8 cellular contexts compared by ENCODE assay signal in genomic region chrX:107718156-107718621, GRCh38. TPM values are rescaled to one million over a fixed set of nuclear protein-coding genes. Genes with fewer than 3 reads are reported as not detected.
DNase-seq lines count a peak whose midpoint lies in the region; ATAC-seq and TF ChIP-seq lines count a peak whose summit lies in the region.

No MANE protein-coding gene starts in this region.

- intact Hi-C loops in activated CD4-positive, alpha-beta memory T cell treated with anti-CD3 and anti-CD28 coated beads for 36 hours (cut with micrococcal nuclease) = loop anchor here (1.0 to 10.0 kb wide), 4 partner anchors 90 to 1233 kb away; partner anchors contain the start of gene PRPS1

- H3K9me3 ChIP-seq in endodermal cell (ENCODE audit: control insufficient read depth, low read length) (no peaks in the 10 kb centered on the region), mesodermal cell (ENCODE audit: control insufficient read depth, low read length) (no peaks in the 10 kb centered on the region)

- no peak overlapping the region for H3K4me3 Mint-ChIP-seq in activated CD4-positive, alpha-beta memory T cell treated with anti-CD3 and anti-CD28 coated beads for 36 hours
- no peak overlapping the region for H3K4me3 Mint-ChIP-seq in endodermal cell

- H3K27me3 Mint-ChIP-seq in activated CD4-positive, alpha-beta memory T cell treated with anti-CD3 and anti-CD28 coated beads for 36 hours = no peaks in the 10 kb centered on the region
- peaks cover 48% of the 10 kb centered on the region for H3K27me3 Mint-ChIP-seq in endodermal cell (ENCODE audit: insufficient read depth)

- POLR2A ChIA-PET in activated CD4-positive, alpha-beta memory T cell treated with anti-CD3 and anti-CD28 coated beads for 36 hours (lab: Charles Lee) = interaction anchor here (8.0 kb wide), 1 partner anchor 42 kb away, joined by 253 read pairs; no protein-coding TSS in a partner anchor

- H3K27ac ChIP-seq in endodermal cell (ENCODE audit: low read depth, low read length) (no peak overlapping the region), mesodermal cell (ENCODE audit: low read depth, low read length, severe bottlenecking) (peak overlapping the region; percentile 29)

- 56 to 100% methylated on average over 1 to 3 of the region's 3 CpGs for WGBS in endodermal cell (ENCODE audit: insufficient coverage in 1 of 2, insufficient read length in 1 of 2), 2 experiments
- no CpG with 5 or more reads among the region's 3 CpGs for WGBS in mesodermal cell (ENCODE audit: insufficient coverage in 2 of 2), 2 experiments

- CTCF ChIA-PET in activated CD4-positive, alpha-beta memory T cell treated with anti-CD3 and anti-CD28 coated beads for 36 hours (lab: Charles Lee) = interaction anchor here (0.6 to 12.4 kb wide), 10 partner anchors 12 to 89 kb away, joined by 3 to 275 read pairs (median 4); partner anchors contain the start of genes NCBP2L, PRPS1 and TSC22D3

- H3K36me3 ChIP-seq in endodermal cell (ENCODE audit: control insufficient read depth, insufficient read depth, low read length) (no peaks in the 10 kb centered on the region), mesodermal cell (ENCODE audit: control insufficient read depth, insufficient read depth, low read length) (peaks cover 11% of the 10 kb centered on the region)

- H3K4me1 Mint-ChIP-seq in activated CD4-positive, alpha-beta memory T cell treated with anti-CD3 and anti-CD28 coated beads for 36 hours (ENCODE audit: low read depth) = peaks cover 35% of the 10 kb centered on the region
- H3K4me1 Mint-ChIP-seq in endodermal cell = peaks cover 15% of the 10 kb centered on the region

- peak; percentile 66 for DNase-seq in AG20443 (ENCODE audit: low spot score)
- DNase-seq in GOT3 (lab: John Stamatoyannopoulos, UW) = peak; percentile 14
- peak; percentile 54 for DNase-seq in NCI-H2227 treated with DMSO at 0.1 percent for 48 hours (lab: John Stamatoyannopoulos, UW)
- peak; percentile 75 for DNase-seq in activated CD4-positive, alpha-beta memory T cell treated with anti-CD3 and anti-CD28 coated beads for 36 hours
- peak; percentile 95 for DNase-seq in endodermal cell
- peak; percentile 44 to 62 for DNase-seq in stimulated activated CD8-positive, alpha-beta memory T cell treated with anti-CD3 and anti-CD28 coated beads, Interleukin-7, amount 100 ng/mL, for 4 hours (ENCODE audit: low read depth in 2 of 2)

- H3K4me3 ChIP-seq in endodermal cell (ENCODE audit: low read length) (no peak overlapping the region), mesodermal cell (ENCODE audit: extremely low read depth, insufficient read depth, low read length, poor library complexity, severe bottlenecking) (no peak overlapping the region)

- no peak for ATAC-seq in HG03159 (IDR thresholded peaks at IDR 0.05; ENCODE audit: unreplicated experiment)

- peak overlapping the region; percentile 76 for H3K27ac Mint-ChIP-seq in activated CD4-positive, alpha-beta memory T cell treated with anti-CD3 and anti-CD28 coated beads for 36 hours
- no peak overlapping the region for H3K27ac Mint-ChIP-seq in endodermal cell

- H3K36me3 Mint-ChIP-seq in activated CD4-positive, alpha-beta memory T cell treated with anti-CD3 and anti-CD28 coated beads for 36 hours = peaks cover 14% of the 10 kb centered on the region
- H3K36me3 Mint-ChIP-seq in endodermal cell (ENCODE audit: low read depth) = no peaks in the 10 kb centered on the region

- TF ChIP-seq CTCF in endodermal cell (conservative IDR thresholded peaks at IDR 0.05) = peak; percentile 87

- H3K4me1 ChIP-seq in endodermal cell (ENCODE audit: control insufficient read depth, insufficient read depth, low read length) (no peaks in the 10 kb centered on the region), mesodermal cell (ENCODE audit: control insufficient read depth, insufficient read depth, low read length, poor library complexity, severe bottlenecking) (peaks cover 5% of the 10 kb centered on the region)

- peaks cover 14% of the 10 kb centered on the region for H3K27me3 ChIP-seq in endodermal cell (ENCODE audit: control insufficient read depth, insufficient read depth, low read length, poor library complexity, severe bottlenecking)

- H3K9me3 Mint-ChIP-seq in activated CD4-positive, alpha-beta memory T cell treated with anti-CD3 and anti-CD28 coated beads for 36 hours = no peaks in the 10 kb centered on the region
- no peaks in the 10 kb centered on the region for H3K9me3 Mint-ChIP-seq in endodermal cell

- no peak overlapping the region for H3K9ac ChIP-seq in endodermal cell (ENCODE audit: extremely low read depth, low read length, poor library complexity, severe bottlenecking)

RNA-seq across cellular contexts. Expression of gene TSC22D3, which starts 57.4 kb away (rescaled TPM):
- total RNA-seq in activated CD4-positive, alpha-beta memory T cell treated with anti-CD3 and anti-CD28 coated beads for 36 hours = 10 to 100 TPM; 26.0 to 28.2 TPM
- total RNA-seq in endodermal cell = 10 to 100 TPM in 1 of 2 donors, 1 to 10 TPM in 1; 9.9 to 10.5 TPM
- polyA plus RNA-seq in endodermal cell (2013, experiment 1 of 2) = 28.2 TPM
- polyA plus RNA-seq in endodermal cell (2013, experiment 2 of 2) = 22.4 TPM
- polyA plus RNA-seq in mesodermal cell (2013, experiment 1 of 2) = 64.3 TPM
- 45.6 TPM for polyA plus RNA-seq in mesodermal cell (2013, experiment 2 of 2)

RNA-seq across cellular contexts. Expression of gene NCBP2L, which starts 59.3 kb away (rescaled TPM):
- not detected for total RNA-seq in activated CD4-positive, alpha-beta memory T cell treated with anti-CD3 and anti-CD28 coated beads for 36 hours
- total RNA-seq in endodermal cell = not detected
- polyA plus RNA-seq in endodermal cell (2013, experiment 1 of 2) = not detected
- not detected for polyA plus RNA-seq in endodermal cell (2013, experiment 2 of 2)
- not detected for polyA plus RNA-seq in mesodermal cell (2013, experiment 1 of 2)
- not detected for polyA plus RNA-seq in mesodermal cell (2013, experiment 2 of 2)

Comparison
In these comparisons a context has a peak if more than half of its experiments do, and no peak if none do; other contexts are left out.
1. DNase-seq: peak in every context shown above with its lines; median percentile 95 in endodermal cell; 75 in activated CD4-positive, alpha-beta memory T cell treated with anti-CD3 and anti-CD28 coated beads for 36 hours; 66 in AG20443; 54 in NCI-H2227 treated with DMSO at 0.1 percent for 48 hours; 53 in stimulated activated CD8-positive, alpha-beta memory T cell treated with anti-CD3 and anti-CD28 coated beads, Interleukin-7, amount 100 ng/mL, for 4 hours; 14 in GOT3.